9 cellular contexts compared by ENCODE assay signal in genomic region chr7:55132890-55133551, GRCh38.
DNase-seq lines count a peak whose midpoint lies in the region; ATAC-seq and TF ChIP-seq lines count a peak whose summit lies in the region.
"Had no signal": no experiment of that assay in that cellular context is flagged by ENCODE, and none has a peak within 500 bp of the region (broad histone marks: within the 10 kb centered on the region; RNA-seq: fewer than 3 reads in every experiment).

No MANE protein-coding gene starts in this region.

- H3K9ac ChIP-seq in GM23248, result peak overlapping the region; percentile 84

- H3K27me3 Mint-ChIP-seq in activated B cell treated with CpG ODN at 0.5 μM for 24 hours, result peaks cover 14% of the 10 kb centered on the region

- no peaks in the 10 kb centered on the region for H3K9me3 ChIP-seq in GM23248 (ENCODE audit: low read depth)
- no peaks in the 10 kb centered on the region for H3K9me3 ChIP-seq in thymus (ENCODE audit: control insufficient read depth)

- H3K4me3 ChIP-seq in GM23248 (peak overlapping the region; percentile 41), thymus (ENCODE audit: low read length) (no peak overlapping the region)

- H3K27ac ChIP-seq in GM23248 (peak overlapping the region; percentile 99), thymus (ENCODE audit: low read depth) (peak overlapping the region; percentile 33)

- 10 to 11% methylated on average over 10 of the region's 10 CpGs for WGBS in GM23248 (ENCODE audit: low coverage in 1 of 2, low lambda C conversion rate in 2 of 2, missing lambda C conversion rate in 2 of 2), 2 experiments
- WGBS in thymus, result 82% methylated on average over 10 of the region's 10 CpGs

- H3K79me2 ChIP-seq in GM23248 (ENCODE audit: insufficient read depth), result peaks cover 69% of the 10 kb centered on the region

- H3K9me2 ChIP-seq in GM23248 (ENCODE audit: insufficient read depth), result no peaks in the 10 kb centered on the region; the same call in 1 of the 2 replicates

- TF ChIP-seq CTCF in activated B cell treated with CpG ODN at 0.5 μM for 24 hours (IDR thresholded peaks at IDR 0.05), result no peak

- no peak overlapping the region for H3K27ac Mint-ChIP-seq in activated B cell treated with CpG ODN at 0.5 μM for 24 hours
- H3K27ac Mint-ChIP-seq: stimulated activated naive CD8-positive, alpha-beta T cell treated with anti-CD3 and anti-CD28 coated beads, Interleukin-15, Interleukin-2, amounts not matched to agents 100 ng/mL and 50 ng/mL, for 24 hours had no signal

- intact Hi-C loops in activated B cell treated with CpG ODN at 0.5 μM for 24 hours (cut with micrococcal nuclease), result no loop called here

- no peak overlapping the region for H2AFZ ChIP-seq in GM23248

- no peak overlapping the region for H3K4me3 Mint-ChIP-seq in activated B cell treated with CpG ODN at 0.5 μM for 24 hours
- H3K4me3 Mint-ChIP-seq: stimulated activated naive CD8-positive, alpha-beta T cell treated with anti-CD3 and anti-CD28 coated beads, Interleukin-15, Interleukin-2, amounts not matched to agents 100 ng/mL and 50 ng/mL, for 24 hours had no signal

- H3K4me1 Mint-ChIP-seq in activated B cell treated with CpG ODN at 0.5 μM for 24 hours, result peaks cover 2% of the 10 kb centered on the region

- peak overlapping the region; percentile 68 for H3K4me2 ChIP-seq in GM23248 (ENCODE audit: unreplicated experiment)

- peak; percentile 100 for DNase-seq in A172 (ENCODE audit: low spot score)
- DNase-seq in GM23248, result peak; percentile 99
- DNase-seq in activated B cell treated with CpG ODN at 0.5 μM for 24 hours, result no peak
- peak; percentile 80 for DNase-seq in islet precursor cell
- no peak for DNase-seq in activated CD8-positive, alpha-beta memory T cell treated with anti-CD3 and anti-CD28 coated beads, Interleukin-2, amount 50 U/mL, for 48 hours

- no peaks in the 10 kb centered on the region for H3K36me3 Mint-ChIP-seq in activated B cell treated with CpG ODN at 0.5 μM for 24 hours (ENCODE audit: low read depth)

- H4K20me1 ChIP-seq in GM23248 (ENCODE audit: insufficient read depth), result no peaks in the 10 kb centered on the region

- H3K4me1 ChIP-seq in GM23248 (ENCODE audit: insufficient read depth), result peaks cover 65% of the 10 kb centered on the region
- no peaks in the 10 kb centered on the region for H3K4me1 ChIP-seq in thymus (ENCODE audit: control insufficient read depth, insufficient read depth, low read length)

- no peaks in the 10 kb centered on the region for H3K36me3 ChIP-seq in GM23248 (ENCODE audit: low read depth)
- no peaks in the 10 kb centered on the region for H3K36me3 ChIP-seq in thymus (ENCODE audit: control insufficient read depth, insufficient read depth)

- CTCF ChIA-PET in activated B cell treated with CpG ODN at 0.5 μM for 24 hours (lab: Charles Lee), result no interaction called here

- peaks cover 61% of the 10 kb centered on the region for H3F3A ChIP-seq in GM23248 (ENCODE audit: insufficient read depth)

- in situ Hi-C loops in GM23248 (cut with MboI), result no loop called here

- no peaks in the 10 kb centered on the region for H3K27me3 ChIP-seq in GM23248 (replicated peaks; ENCODE audit: insufficient read depth)
- no peaks in the 10 kb centered on the region for H3K27me3 ChIP-seq in thymus (ENCODE audit: control insufficient read depth, insufficient read depth)

- ATAC-seq in activated B cell treated with CpG ODN at 0.5 μM for 24 hours (ENCODE audit: low read depth) (peak; percentile 18), GM21737 (IDR thresholded peaks at IDR 0.05; ENCODE audit: unreplicated experiment) (no peak), GM21526 (IDR thresholded peaks at IDR 0.05; ENCODE audit: low FRiP score, unreplicated experiment) (no peak)

- POLR2A ChIA-PET in activated B cell treated with CpG ODN at 0.5 μM for 24 hours (lab: Charles Lee), result no interaction called here

- peaks cover 4% of the 10 kb centered on the region for H3K9me3 Mint-ChIP-seq in activated B cell treated with CpG ODN at 0.5 μM for 24 hours

Comparison
In these comparisons a context has a peak if more than half of its experiments do, and no peak if none do; other contexts are left out.
1. DNase-seq: peak in A172 (single experiment), GM23248 (single experiment) and islet precursor cell (single experiment); none in activated B cell treated with CpG ODN at 0.5 μM for 24 hours (single experiment) and activated CD8-positive, alpha-beta memory T cell treated with anti-CD3 and anti-CD28 coated beads, Interleukin-2, amount 50 U/mL, for 48 hours (single experiment).